In genomic region chr1:222369148-222369547, GRCh38 we compare ENCODE assay signal across 28 cellular contexts.
"Had no signal": no experiment of that assay in that cellular context is flagged by ENCODE, and none has a peak within 500 bp of the region (broad histone marks: within the 10 kb centered on the region; RNA-seq: fewer than 3 reads in every experiment).

No MANE protein-coding gene starts in this region.

- H3K4me1 ChIP-seq: left lung, pancreas, prostate gland, spleen, suprapubic skin, tibial artery, vagina had no signal

- DNase-seq: kidney glomerular epithelial cell; left cardiac atrium; left lung; midbrain; mucosa of descending colon; naive thymus-derived CD8-positive, alpha-beta T cell; nucleus accumbens; pancreas; posterior cingulate gyrus; right cardiac atrium; spleen; stimulated activated CD4-positive, alpha-beta T cell treated with anti-CD3 and anti-CD28 coated beads, Interleukin-4, amount 100 ng/mL, for 24 hours; stimulated activated naive CD4-positive, alpha-beta T cell; tibial artery; trophoblast cell had no signal

- H3K27me3 Mint-ChIP-seq: naive thymus-derived CD8-positive, alpha-beta T cell; stimulated activated naive CD8-positive, alpha-beta T cell treated with anti-CD3 and anti-CD28 coated beads, Interleukin-15, Interleukin-2, amounts not matched to agents 100 ng/mL and 50 ng/mL, for 24 hours had no signal

- H3K9me3 Mint-ChIP-seq: stimulated activated effector memory CD8-positive, alpha-beta T cell treated with anti-CD3 and anti-CD28 coated beads, Interleukin-12 subunit alpha, Interleukin-12 subunit beta, amount 100 ng/mL, for 72 hours; stimulated activated naive CD8-positive, alpha-beta T cell treated with anti-CD3 and anti-CD28 coated beads, Interleukin-15, Interleukin-2, amounts not matched to agents 100 ng/mL and 50 ng/mL, for 24 hours had no signal

- H3K27ac Mint-ChIP-seq: nephron; stimulated activated effector memory CD8-positive, alpha-beta T cell treated with anti-CD3 and anti-CD28 coated beads, Interleukin-12 subunit alpha, Interleukin-12 subunit beta, amount 100 ng/mL, for 72 hours; stimulated activated naive CD8-positive, alpha-beta T cell treated with anti-CD3 and anti-CD28 coated beads, Interleukin-15, Interleukin-2, amounts not matched to agents 100 ng/mL and 50 ng/mL, for 24 hours had no signal

- H3K79me2 ChIP-seq: hepatocyte had no signal

- H3K36me3 Mint-ChIP-seq: naive thymus-derived CD8-positive, alpha-beta T cell; stimulated activated effector memory CD8-positive, alpha-beta T cell treated with anti-CD3 and anti-CD28 coated beads, Interleukin-12 subunit alpha, Interleukin-12 subunit beta, amount 100 ng/mL, for 72 hours had no signal

- H3K4me3 ChIP-seq: hepatocyte, left lung, lung, mucosa of descending colon, pancreas, prostate gland, skin epidermis, spleen, suprapubic skin, thoracic aorta, tibial artery, vagina had no signal

- H3K4me1 Mint-ChIP-seq: nephron; stimulated activated effector memory CD8-positive, alpha-beta T cell treated with anti-CD3 and anti-CD28 coated beads, Interleukin-12 subunit alpha, Interleukin-12 subunit beta, amount 100 ng/mL, for 72 hours had no signal

- H3K4me2 ChIP-seq: hepatocyte had no signal

- H3K36me3 ChIP-seq: left lung, pancreas, prostate gland, spleen, suprapubic skin, thoracic aorta, tibial artery, vagina had no signal

- H2AFZ ChIP-seq: hepatocyte had no signal

- H3K27ac ChIP-seq: hepatocyte, left lung, pancreas, prostate gland, skin epidermis, spleen, suprapubic skin, thoracic aorta, tibial artery, vagina had no signal

- H3K27me3 ChIP-seq: hepatocyte, left lung, pancreas, spleen, suprapubic skin, tibial artery, vagina had no signal

- H3K4me3 Mint-ChIP-seq: naive thymus-derived CD8-positive, alpha-beta T cell; nephron; neural crest cell; stimulated activated effector memory CD8-positive, alpha-beta T cell treated with anti-CD3 and anti-CD28 coated beads, Interleukin-12 subunit alpha, Interleukin-12 subunit beta, amount 100 ng/mL, for 72 hours; stimulated activated naive CD8-positive, alpha-beta T cell treated with anti-CD3 and anti-CD28 coated beads, Interleukin-15, Interleukin-2, amounts not matched to agents 100 ng/mL and 50 ng/mL, for 24 hours had no signal

- H3K9me3 ChIP-seq: left lung, mucosa of descending colon, pancreas, prostate gland, spleen, suprapubic skin, thoracic aorta, tibial artery, vagina had no signal

- ATAC-seq: left cardiac atrium; left lung; mucosa of descending colon; naive thymus-derived CD8-positive, alpha-beta T cell; pancreas; right cardiac atrium; sciatic nerve; stimulated activated effector memory CD8-positive, alpha-beta T cell treated with anti-CD3 and anti-CD28 coated beads, Interleukin-12 subunit alpha, Interleukin-12 subunit beta, amount 100 ng/mL, for 72 hours had no signal

- FAIRE-seq: keratinocyte, pancreas had no signal
